In genomic region chr1:73813726-73814125, GRCh38 we compare ENCODE assay signal across 20 cellular contexts.
DNase-seq lines count a peak whose midpoint lies in the region; ATAC-seq, FAIRE-seq and TF ChIP-seq lines count a peak whose summit lies in the region.
"Had no signal": no experiment of that assay in that cellular context is flagged by ENCODE, and none has a peak within 500 bp of the region (broad histone marks: within the 10 kb centered on the region; RNA-seq: fewer than 3 reads in every experiment).

No MANE protein-coding gene starts in this region.

- BruUV-seq in mammary epithelial cell (replicated peaks; lab: Mats Ljungman, UMichigan) = no TSS peak

- no peaks in the 10 kb centered on the region for H3K36me3 ChIP-seq in mammary epithelial cell (ENCODE audit: insufficient read depth, low read length)
- H3K36me3 ChIP-seq: colonic mucosa, HAP-1, lower lobe of right lung, right atrium auricular region had no signal

- H3K9me3 ChIP-seq in mammary epithelial cell (replicated peaks; ENCODE audit: insufficient read depth, low read length) = no peaks in the 10 kb centered on the region
- H3K9me3 ChIP-seq: colonic mucosa, HAP-1, lower lobe of right lung had no signal

- no peak overlapping the region for H2AFZ ChIP-seq in mammary epithelial cell (ENCODE audit: low read depth, low read length)

- in situ Hi-C loops in mammary epithelial cell (cut with MboI; ENCODE audit: low sequenced_read_pairs in 2 of 2) = no loop called here

- 44% methylated on average over 2 of the region's 2 CpGs for WGBS in mammary epithelial cell (ENCODE audit: low coverage, missing lambda C conversion rate)

- CTCF ChIA-PET in mammary epithelial cell (lab: Charles Lee; ENCODE audit: low non-redundant PET) = no interaction called here

- TF ChIP-seq CTCF in 22Rv1 (IDR thresholded peaks at IDR 0.05) (peak; percentile 49), D721Med (IDR thresholded peaks at IDR 0.05; ENCODE audit: insufficient read depth, missing control alignments) (peak; percentile 12), mammary epithelial cell (conservative IDR thresholded peaks at IDR 0.05 in 1 of 2, IDR thresholded peaks at IDR 0.05 in 1 of 2; ENCODE audit: extremely low read depth in 1 of 2, insufficient read depth in 1 of 2, low read depth in 1 of 2, low read length in 2 of 2) (peak in 1 of 2 donors; percentile 21)

- H3K27me3 ChIP-seq in mammary epithelial cell (ENCODE audit: insufficient read depth, low read length) = no peaks in the 10 kb centered on the region
- H3K27me3 ChIP-seq: colonic mucosa, right atrium auricular region had no signal

- DNase-seq in D721Med (ENCODE audit: insufficient read length, low spot score) (no peak), NCI-H524 (lab: John Stamatoyannopoulos, UW) (peak; percentile 71 to 87), mammary epithelial cell (peak; percentile 7), glomerular visceral epithelial cell (ENCODE audit: extremely low spot score) (no peak), AG20443 (ENCODE audit: low spot score) (no peak)
- DNase-seq: activated CD4-positive, alpha-beta T cell treated with anti-CD3 and anti-CD28 coated beads, Interleukin-2, amount 10 ng/mL, durations not matched to agents 24 days and 14 days; activated CD8-positive, alpha-beta memory T cell treated with anti-CD3 and anti-CD28 coated beads, Interleukin-2, amount 50 U/mL, for 4 hours; activated naive CD8-positive, alpha-beta T cell treated with anti-CD3 and anti-CD28 coated beads, Interleukin-2, amount 50 U/mL, for 24 hours; AML-193; colonic mucosa; endodermal cell; lower lobe of right lung; MV-4-11; stimulated activated CD4-positive, alpha-beta T cell treated with anti-CD3 and anti-CD28 coated beads, Interleukin-12 subunit alpha, Interleukin-12 subunit beta, amount 100 ng/mL, for 4 hours had no signal

- dilution Hi-C loops in mammary epithelial cell (cut with HindIII; ENCODE audit: low sequenced_read_pairs) = no loop called here

- no peak overlapping the region for H3K4me3 ChIP-seq in mammary epithelial cell (replicated peaks in 1 of 3; ENCODE audit: insufficient read depth in 1 of 3, low read depth in 2 of 3, low read length in 3 of 3)
- H3K4me3 ChIP-seq: colonic mucosa, HAP-1, lower lobe of right lung, right atrium auricular region had no signal

- H3K79me2 ChIP-seq in mammary epithelial cell (ENCODE audit: insufficient read depth, low read length) = no peaks in the 10 kb centered on the region

- intact Hi-C loops in mammary epithelial cell (cut with micrococcal nuclease) = no loop called here

- peak; percentile 58 for FAIRE-seq in D721Med (lab: Jason Lieb, UNC)
- FAIRE-seq: GM12892 had no signal

- no peak for ATAC-seq in GM18909 (IDR thresholded peaks at IDR 0.05; ENCODE audit: poor library complexity, unreplicated experiment)
- ATAC-seq: activated naive CD8-positive, alpha-beta T cell treated with anti-CD3 and anti-CD28 coated beads, Interleukin-2, amount 50 U/mL, for 24 hours had no signal

- no peak overlapping the region for H3K4me2 ChIP-seq in mammary epithelial cell (ENCODE audit: insufficient read depth, low read depth, low read length)

- H4K20me1 ChIP-seq in mammary epithelial cell (ENCODE audit: insufficient read depth, low read length) = no peaks in the 10 kb centered on the region

- no peak overlapping the region for H3K27ac ChIP-seq in 22Rv1
- H3K27ac ChIP-seq in mammary epithelial cell (ENCODE audit: insufficient read depth, low read depth, low read length) = no peak overlapping the region
- H3K27ac ChIP-seq: colonic mucosa, HL-60, lower lobe of right lung, right atrium auricular region had no signal

- H3K9ac ChIP-seq in mammary epithelial cell (ENCODE audit: insufficient read depth, low read length) = no peak overlapping the region

- no peaks in the 10 kb centered on the region for H3K4me1 ChIP-seq in mammary epithelial cell (ENCODE audit: insufficient read depth, low read length)
- H3K4me1 ChIP-seq: colonic mucosa, HAP-1, lower lobe of right lung, right atrium auricular region had no signal

Comparison
In these comparisons a context has a peak if more than half of its experiments do, and no peak if none do; other contexts are left out.
1. DNase-seq: peak in NCI-H524 (2 of 2) and mammary epithelial cell (single experiment); none in D721Med (single experiment), glomerular visceral epithelial cell (single experiment) and AG20443 (single experiment).